In genomic region chr1:218361298-218362065, GRCh38 we compare ENCODE assay signal across 10 cellular contexts. TPM values are rescaled to one million over a fixed set of nuclear protein-coding genes. Genes with fewer than 3 reads are reported as not detected.
DNase-seq lines count a peak whose midpoint lies in the region; ATAC-seq and TF ChIP-seq lines count a peak whose summit lies in the region.
"Had no signal": no experiment of that assay in that cellular context is flagged by ENCODE, and none has a peak within 500 bp of the region (broad histone marks: within the 10 kb centered on the region; RNA-seq: fewer than 3 reads in every experiment).

No MANE protein-coding gene starts in this region.

- peak overlapping the region; percentile 27 for H3K27ac Mint-ChIP-seq in neural crest cell (ENCODE audit: unreplicated experiment)
- H3K27ac Mint-ChIP-seq in activated CD8-positive, alpha-beta memory T cell treated with anti-CD3 and anti-CD28 coated beads, Interleukin-2, amount 10 ng/mL, durations not matched to agents 7 days and 5 days = no peak overlapping the region
- H3K27ac Mint-ChIP-seq: stimulated activated naive CD8-positive, alpha-beta T cell treated with anti-CD3 and anti-CD28 coated beads, Interleukin-15, Interleukin-2, amounts not matched to agents 100 ng/mL and 50 ng/mL, for 24 hours had no signal

- no peaks in the 10 kb centered on the region for H3K27me3 Mint-ChIP-seq in neural crest cell (ENCODE audit: low read depth)
- peaks cover 22% of the 10 kb centered on the region for H3K27me3 Mint-ChIP-seq in activated CD8-positive, alpha-beta memory T cell treated with anti-CD3 and anti-CD28 coated beads, Interleukin-2, amount 10 ng/mL, durations not matched to agents 7 days and 5 days

- no peak for ATAC-seq in activated CD8-positive, alpha-beta memory T cell treated with anti-CD3 and anti-CD28 coated beads, Interleukin-2, amount 10 ng/mL, durations not matched to agents 7 days and 5 days
- no peak for ATAC-seq in GM19023 (IDR thresholded peaks at IDR 0.05; ENCODE audit: unreplicated experiment)

- peaks cover 36% of the 10 kb centered on the region for H3K4me1 ChIP-seq in vagina

- peak overlapping the region; percentile 23 for H3K27ac ChIP-seq in brain microvascular endothelial cell
- H3K27ac ChIP-seq in vagina = no peak overlapping the region

- H3K4me3 ChIP-seq in GM06990 (replicated peaks; ENCODE audit: low read depth, low read length) (no peak overlapping the region), brain microvascular endothelial cell (ENCODE audit: low read depth, low read length) (no peak overlapping the region), vagina (no peak overlapping the region)

- H3K36me3 Mint-ChIP-seq in neural crest cell (ENCODE audit: low read depth) = no peaks in the 10 kb centered on the region
- H3K36me3 Mint-ChIP-seq in activated CD8-positive, alpha-beta memory T cell treated with anti-CD3 and anti-CD28 coated beads, Interleukin-2, amount 10 ng/mL, durations not matched to agents 7 days and 5 days = no peaks in the 10 kb centered on the region

- no peak for TF ChIP-seq POLR2A in vagina (IDR thresholded peaks at IDR 0.05)

- H3K36me3 ChIP-seq in GM06990 (ENCODE audit: control insufficient read depth, insufficient read depth, low read length) (no peaks in the 10 kb centered on the region), brain microvascular endothelial cell (replicated peaks) (peaks cover 76% of the 10 kb centered on the region), vagina (no peaks in the 10 kb centered on the region)

- H3K9me3 Mint-ChIP-seq in neural crest cell = no peaks in the 10 kb centered on the region
- no peaks in the 10 kb centered on the region for H3K9me3 Mint-ChIP-seq in activated CD8-positive, alpha-beta memory T cell treated with anti-CD3 and anti-CD28 coated beads, Interleukin-2, amount 10 ng/mL, durations not matched to agents 7 days and 5 days (ENCODE audit: low read depth)
- H3K9me3 Mint-ChIP-seq: stimulated activated naive CD8-positive, alpha-beta T cell treated with anti-CD3 and anti-CD28 coated beads, Interleukin-15, Interleukin-2, amounts not matched to agents 100 ng/mL and 50 ng/mL, for 24 hours had no signal

- CTCF ChIA-PET in activated CD8-positive, alpha-beta memory T cell treated with anti-CD3 and anti-CD28 coated beads, Interleukin-2, amount 10 ng/mL, durations not matched to agents 7 days and 5 days (lab: Charles Lee) = no interaction called here

- intact Hi-C loops in vagina (cut with DNase I) = no loop called here

- in situ Hi-C loops in brain microvascular endothelial cell (cut with HindIII; ENCODE audit: low pct_ligation_motif_present, low sequenced_read_pairs) = no loop called here

- H3K4me3 Mint-ChIP-seq in neural crest cell = no peak overlapping the region
- H3K4me3 Mint-ChIP-seq in activated CD8-positive, alpha-beta memory T cell treated with anti-CD3 and anti-CD28 coated beads, Interleukin-2, amount 10 ng/mL, durations not matched to agents 7 days and 5 days = no peak overlapping the region
- H3K4me3 Mint-ChIP-seq: stimulated activated naive CD8-positive, alpha-beta T cell treated with anti-CD3 and anti-CD28 coated beads, Interleukin-15, Interleukin-2, amounts not matched to agents 100 ng/mL and 50 ng/mL, for 24 hours had no signal

- H3K4me1 Mint-ChIP-seq in neural crest cell = peaks cover 15% of the 10 kb centered on the region
- no peaks in the 10 kb centered on the region for H3K4me1 Mint-ChIP-seq in activated CD8-positive, alpha-beta memory T cell treated with anti-CD3 and anti-CD28 coated beads, Interleukin-2, amount 10 ng/mL, durations not matched to agents 7 days and 5 days

- TF ChIP-seq CTCF in GM06990 (IDR thresholded peaks at IDR 0.05; ENCODE audit: insufficient read depth, low read length, poor library complexity, severe bottlenecking) (peak; percentile 33), brain microvascular endothelial cell (IDR thresholded peaks at IDR 0.05; ENCODE audit: low read depth, low read length, missing control alignments) (peak; percentile 78), neural crest cell (conservative IDR thresholded peaks at IDR 0.05) (peak; percentile 55), vagina (IDR thresholded peaks at IDR 0.05) (no peak)

- DNase-seq in GM06990 (ENCODE audit: extremely low read depth, insufficient read length) (no peak), NCI-H1694 (lab: John Stamatoyannopoulos, UW) (peak; percentile 74), brain microvascular endothelial cell (no peak), neural crest cell (ENCODE audit: low read depth, low spot score) (no peak), vagina (ENCODE audit: extremely low spot score in 2 of 2) (no peak), NCI-H2196 (lab: John Stamatoyannopoulos, UW; ENCODE audit: unreplicated experiment) (no peak)
- DNase-seq in activated CD8-positive, alpha-beta memory T cell treated with anti-CD3 and anti-CD28 coated beads, Interleukin-2, amount 10 ng/mL, durations not matched to agents 7 days and 5 days = no peak
- DNase-seq: activated CD4-positive, alpha-beta T cell treated with anti-CD3 and anti-CD28 coated beads, Interleukin-2, amount 50 U/mL, for 1 hour had no signal

- H3K27me3 ChIP-seq in GM06990 (replicated peaks; ENCODE audit: control insufficient read depth, insufficient read depth, low read length) (no peaks in the 10 kb centered on the region), brain microvascular endothelial cell (replicated peaks) (no peaks in the 10 kb centered on the region), vagina (no peaks in the 10 kb centered on the region)

- H3K9me3 ChIP-seq in vagina = no peaks in the 10 kb centered on the region

RNA-seq across cellular contexts. Expression of gene TGFB2, which starts 16.3 kb away (rescaled TPM):
- total RNA-seq in neural crest cell (11.4 and 14.0 TPM in 2 replicates), vagina (16.9 TPM)
- not detected for total RNA-seq in activated CD8-positive, alpha-beta memory T cell treated with anti-CD3 and anti-CD28 coated beads, Interleukin-2, amount 10 ng/mL, durations not matched to agents 7 days and 5 days

Comparison
In these comparisons a context has a peak if more than half of its experiments do, and no peak if none do; other contexts are left out.
1. CTCF ChIP-seq: peak in GM06990 (single experiment), brain microvascular endothelial cell (single experiment) and neural crest cell (single experiment); none in vagina (0 of 3).
2. RNA of gene TGFB2, which starts 16.3 kb away (total RNA-seq): 16.9 TPM in vagina (single experiment) and 11.4 to 14.0 TPM in neural crest cell; not detected in activated CD8-positive, alpha-beta memory T cell treated with anti-CD3 and anti-CD28 coated beads, Interleukin-2, amount 10 ng/mL, durations not matched to agents 7 days and 5 days; every median in the first group is over 10 times any median in the second.